Comparison of ENCODE assay signal across 21 cellular contexts in genomic region chr14:25680934-25681333, GRCh38.
A peak's percentile ranks its signal among the peaks of the same experiment; 100 is the strongest.
DNase-seq lines count a peak whose midpoint lies in the region; ATAC-seq and TF ChIP-seq lines count a peak whose summit lies in the region.
"Had no signal": no experiment of that assay in that cellular context is flagged by ENCODE, and none has a peak within 500 bp of the region (broad histone marks: within the 10 kb centered on the region; RNA-seq: fewer than 3 reads in every experiment).

No MANE protein-coding gene starts in this region.

- H3K79me1 ChIP-seq in neuronal stem cell (ENCODE audit: low read depth, low read length) = no peaks in the 10 kb centered on the region

- H2AFZ ChIP-seq in neuronal stem cell (ENCODE audit: low read length) = no peak overlapping the region
- H2AFZ ChIP-seq: GM23338 had no signal

- H3K4me3 ChIP-seq in neuronal stem cell (ENCODE audit: low read length in 2 of 2) (no peak overlapping the region), upper lobe of right lung (no peak overlapping the region), esophagus squamous epithelium (no peak overlapping the region)
- H3K4me3 ChIP-seq: A549; BLaER1 treated with 17β-estradiol and CSF1 and Interleukin-3, amounts not matched to agents 10 nM and 100 nM; GM23338 had no signal

- no peak overlapping the region for H3K14ac ChIP-seq in neuronal stem cell (ENCODE audit: low read length)

- H2BK120ac ChIP-seq in neuronal stem cell (ENCODE audit: low read depth, low read length) = no peak overlapping the region

- no peaks in the 10 kb centered on the region for H3K4me1 ChIP-seq in neuronal stem cell (ENCODE audit: control insufficient read depth in 2 of 2, insufficient read depth in 1 of 2, low read depth in 1 of 2, low read length in 2 of 2)
- no peaks in the 10 kb centered on the region for H3K4me1 ChIP-seq in upper lobe of right lung
- H3K4me1 ChIP-seq in esophagus squamous epithelium = no peaks in the 10 kb centered on the region
- H3K4me1 ChIP-seq: A549, BE2C had no signal

- H2AK5ac ChIP-seq in neuronal stem cell (ENCODE audit: low read depth, low read length) = no peak overlapping the region

- H4K8ac ChIP-seq in neuronal stem cell (ENCODE audit: low read depth, low read length) = no peak overlapping the region

- no peak for TF ChIP-seq POLR2A in esophagus squamous epithelium (IDR thresholded peaks at IDR 0.05)

- no peak overlapping the region for H4K91ac ChIP-seq in neuronal stem cell (ENCODE audit: low read depth, low read length, poor library complexity)

- no peak for TF ChIP-seq CTCF in upper lobe of right lung (IDR thresholded peaks at IDR 0.05)
- no peak for TF ChIP-seq CTCF in esophagus squamous epithelium (IDR thresholded peaks at IDR 0.05)

- peak; percentile 10 for DNase-seq in activated naive CD4-positive, alpha-beta T cell treated with anti-CD3 and anti-CD28 coated beads, Interleukin-2, amount 50 U/mL, for 16 hours
- DNase-seq in activated naive CD4-positive, alpha-beta T cell (lab: John Stamatoyannopoulos, UW) = no peak
- DNase-seq in neuronal stem cell (ENCODE audit: low spot score) (no peak), upper lobe of right lung (peak; percentile 55), esophagus squamous epithelium (lab: John Stamatoyannopoulos, UW) (no peak), NAMALWA (ENCODE audit: low spot score) (no peak)
- DNase-seq: 8988T; ACHN; AML-193; BE2C; Calu3; CD4-positive, alpha-beta memory T cell; COR-L47; DMS53; DMS79 treated with DMSO at 0.1 percent for 48 hours; GF-D8; H9 had no signal

- H2BK5ac ChIP-seq in neuronal stem cell (ENCODE audit: low read length) = no peak overlapping the region

- H3K23ac ChIP-seq in neuronal stem cell (ENCODE audit: low read depth, low read length, poor library complexity) = peak overlapping the region; percentile 85

- no peak overlapping the region for H2BK15ac ChIP-seq in neuronal stem cell (ENCODE audit: low read length)

- ATAC-seq in upper lobe of right lung = peak; percentile 23
- ATAC-seq: A549, GM23338, HCT116 had no signal

- H3K27me3 ChIP-seq in neuronal stem cell (ENCODE audit: control insufficient read depth in 3 of 3, insufficient read depth in 3 of 3, low read depth in 1 of 3, low read length in 3 of 3) (no peaks in the 10 kb centered on the region), upper lobe of right lung (no peaks in the 10 kb centered on the region), esophagus squamous epithelium (no peaks in the 10 kb centered on the region)
- H3K27me3 ChIP-seq: BE2C; BLaER1 treated with 17β-estradiol and CSF1 and Interleukin-3, amounts not matched to agents 10 nM and 100 nM had no signal

- H3K9ac ChIP-seq in neuronal stem cell (ENCODE audit: low read depth, low read length, poor library complexity) = no peak overlapping the region
- H3K9ac ChIP-seq: BLaER1 treated with 17β-estradiol and CSF1 and Interleukin-3, amounts not matched to agents 10 nM and 100 nM had no signal

- no peak overlapping the region for H3K4ac ChIP-seq in neuronal stem cell (ENCODE audit: low read length)

- H3K9me3 ChIP-seq in neuronal stem cell (replicated peaks in 1 of 2; ENCODE audit: control insufficient read depth in 2 of 2, insufficient read depth in 1 of 2, low read depth in 1 of 2, low read length in 2 of 2) (no peaks in the 10 kb centered on the region), upper lobe of right lung (no peaks in the 10 kb centered on the region), esophagus squamous epithelium (no peaks in the 10 kb centered on the region)
- H3K9me3 ChIP-seq: A549, BE2C had no signal

- H3K27ac ChIP-seq in neuronal stem cell (replicated peaks; ENCODE audit: low read length) (no peak overlapping the region), upper lobe of right lung (no peak overlapping the region), esophagus squamous epithelium (no peak overlapping the region)
- H3K27ac ChIP-seq: A549; BLaER1 treated with 17β-estradiol and CSF1 and Interleukin-3, amounts not matched to agents 10 nM and 100 nM had no signal

- intact Hi-C loops in upper lobe of right lung (cut with DNase I) (no loop called here), esophagus squamous epithelium (cut with DNase I) (no loop called here)

- no peak overlapping the region for H3K4me2 ChIP-seq in neuronal stem cell (ENCODE audit: insufficient read depth, low read length, poor library complexity, severe bottlenecking)
- H3K4me2 ChIP-seq: A549; BLaER1 treated with 17β-estradiol and CSF1 and Interleukin-3, amounts not matched to agents 10 nM and 100 nM; GM23338 had no signal

- H3K18ac ChIP-seq in neuronal stem cell (ENCODE audit: low read length) = peak overlapping the region; percentile 28

- no CpG with 5 or more reads among the region's 16 CpGs for WGBS in neuronal stem cell (ENCODE audit: extremely low coverage in 2 of 2, insufficient read length in 2 of 2, insufficient replicate concordance in 1 of 2), 2 donors
- 69 to 85% methylated on average over 7 of the region's 16 CpGs for WGBS in esophagus squamous epithelium, 2 donors

- H3K36me3 ChIP-seq in neuronal stem cell (replicated peaks in 1 of 2; ENCODE audit: control insufficient read depth in 2 of 2, insufficient read depth in 2 of 2, low read length in 2 of 2) = no peaks in the 10 kb centered on the region
- H3K36me3 ChIP-seq in upper lobe of right lung = no peaks in the 10 kb centered on the region
- no peaks in the 10 kb centered on the region for H3K36me3 ChIP-seq in esophagus squamous epithelium
- H3K36me3 ChIP-seq: BE2C; BLaER1 treated with 17β-estradiol and CSF1 and Interleukin-3, amounts not matched to agents 10 nM and 100 nM had no signal

- no peak overlapping the region for H2BK12ac ChIP-seq in neuronal stem cell (ENCODE audit: low read length)

Comparison
In these comparisons a context has a peak if more than half of its experiments do, and no peak if none do; other contexts are left out.
1. DNase-seq: peak in activated naive CD4-positive, alpha-beta T cell treated with anti-CD3 and anti-CD28 coated beads, Interleukin-2, amount 50 U/mL, for 16 hours (single experiment) and upper lobe of right lung (single experiment); none in activated naive CD4-positive, alpha-beta T cell (0 of 4), neuronal stem cell (single experiment), esophagus squamous epithelium (single experiment) and NAMALWA (single experiment).